ENCODE assay signal across 8 cellular contexts in genomic region chr20:17960927-17961599, GRCh38. TPM values are rescaled to one million over a fixed set of nuclear protein-coding genes. Genes with fewer than 3 reads are reported as not detected.
DNase-seq lines count a peak whose midpoint lies in the region; ATAC-seq and TF ChIP-seq lines count a peak whose summit lies in the region.

No MANE protein-coding gene starts in this region.

- peaks cover 83% of the 10 kb centered on the region for H3K36me3 ChIP-seq in Karpas-422 (ENCODE audit: insufficient read depth, low read length)
- peaks cover 0 to 8% of the 10 kb centered on the region in 2 donors for H3K36me3 ChIP-seq in duodenal mucosa (ENCODE audit: control insufficient read depth in 1 of 2, insufficient read depth in 2 of 2, low read length in 2 of 2)

- H3K4me2 ChIP-seq in Karpas-422 (ENCODE audit: low read depth, low read length, poor library complexity, severe bottlenecking) = peak overlapping the region; percentile 45

- H3K27me3 Mint-ChIP-seq in osteocyte (ENCODE audit: unreplicated experiment) = no peaks in the 10 kb centered on the region

- peaks cover 100% of the 10 kb centered on the region for H3K4me1 ChIP-seq in Karpas-422 (ENCODE audit: low read length)
- peaks cover 75 to 80% of the 10 kb centered on the region in 2 donors for H3K4me1 ChIP-seq in duodenal mucosa (ENCODE audit: control insufficient read depth in 1 of 2, insufficient read depth in 2 of 2, low read length in 2 of 2)

- ATAC-seq in GM21381 (IDR thresholded peaks at IDR 0.05; ENCODE audit: unreplicated experiment) = no peak

- H3K9ac ChIP-seq in Karpas-422 (ENCODE audit: low read length) (peak overlapping the region; percentile 10), duodenal mucosa (ENCODE audit: low read depth in 1 of 2, low read length in 2 of 2) (peak overlapping the region in 1 of 2 donors; percentile 31)

- H3K79me2 ChIP-seq in Karpas-422 (ENCODE audit: low read length) = peaks cover 99% of the 10 kb centered on the region

- DNase-seq in GM03348 (ENCODE audit: low spot score) (peak; percentile 38), Karpas-422 (no peak), osteocyte (ENCODE audit: extremely low spot score, unreplicated experiment) (no peak), mesenteric fat pad (ENCODE audit: low spot score) (no peak), NCI-H345 treated with DMSO at 0.1 percent for 48 hours (lab: John Stamatoyannopoulos, UW; ENCODE audit: unreplicated experiment) (no peak), SKM-1 treated with dmso at 0.1 percent for 144 hours (lab: John Stamatoyannopoulos, UW; ENCODE audit: unreplicated experiment) (no peak)

- peaks cover 12% of the 10 kb centered on the region for H3K36me3 Mint-ChIP-seq in osteocyte (ENCODE audit: unreplicated experiment)

- H2AFZ ChIP-seq in Karpas-422 (ENCODE audit: low read length) = no peak overlapping the region

- no peaks in the 10 kb centered on the region for H3K9me2 ChIP-seq in Karpas-422 (replicated peaks; ENCODE audit: insufficient read depth, low read length)

- peak overlapping the region; percentile 10; the same call in 1 of the 2 replicates for H3K4me3 ChIP-seq in Karpas-422 (ENCODE audit: low read length)
- peak overlapping the region; percentile 18 to 33 for H3K4me3 ChIP-seq in duodenal mucosa (ENCODE audit: low read depth in 1 of 2, low read length in 2 of 2)

- TF ChIP-seq CTCF in osteocyte (IDR thresholded peaks at IDR 0.05) = no peak

- no peaks in the 10 kb centered on the region for H3K9me3 Mint-ChIP-seq in osteocyte (ENCODE audit: unreplicated experiment)

- H3K27ac Mint-ChIP-seq in osteocyte (ENCODE audit: unreplicated experiment) = peak overlapping the region; percentile 87

- H3K9me3 ChIP-seq in Karpas-422 (ENCODE audit: low read length) (no peaks in the 10 kb centered on the region), duodenal mucosa (ENCODE audit: control insufficient read depth in 1 of 2, low read length in 2 of 2) (no peaks in the 10 kb centered on the region)

- peak overlapping the region; percentile 19 for H3K4me3 Mint-ChIP-seq in osteocyte (ENCODE audit: unreplicated experiment)

- peaks cover 89% of the 10 kb centered on the region for H3K4me1 Mint-ChIP-seq in osteocyte (ENCODE audit: unreplicated experiment)

- H3K27me3 ChIP-seq in Karpas-422 (ENCODE audit: low read length) (no peaks in the 10 kb centered on the region), duodenal mucosa (ENCODE audit: control insufficient read depth in 1 of 2, insufficient read depth in 2 of 2, low read length in 2 of 2) (no peaks in the 10 kb centered on the region)

- H3K27ac ChIP-seq in Karpas-422 (ENCODE audit: low read length) (peak overlapping the region; percentile 97), duodenal mucosa (ENCODE audit: low read depth, low read length) (no peak overlapping the region)

- peaks cover 93% of the 10 kb centered on the region for H4K20me1 ChIP-seq in Karpas-422 (ENCODE audit: insufficient read depth, low read depth, low read length)

RNA-seq across cellular contexts. Expression of gene SNX5, which starts 7.5 kb away (rescaled TPM):
- 195 and 298 TPM in 2 replicates for total RNA-seq in Karpas-422 (2014; rRNA removed; shearing (Covaris generic); ENCODE audit: low replicate concordance)
- total RNA-seq in osteocyte (140 and 147 TPM in 2 replicates), mesenteric fat pad (97.6 TPM)

RNA-seq across cellular contexts. Expression of gene MGME1, which starts 7.8 kb away (rescaled TPM):
- 23.3 and 26.5 TPM in 2 replicates for total RNA-seq in Karpas-422 (2014; rRNA removed; shearing (Covaris generic); ENCODE audit: low replicate concordance)
- total RNA-seq in osteocyte (38.5 and 40.5 TPM in 2 replicates), mesenteric fat pad (10.6 TPM)
